Comparison of ENCODE assay signal across 1 cellular context in the genomic region with DNA sequence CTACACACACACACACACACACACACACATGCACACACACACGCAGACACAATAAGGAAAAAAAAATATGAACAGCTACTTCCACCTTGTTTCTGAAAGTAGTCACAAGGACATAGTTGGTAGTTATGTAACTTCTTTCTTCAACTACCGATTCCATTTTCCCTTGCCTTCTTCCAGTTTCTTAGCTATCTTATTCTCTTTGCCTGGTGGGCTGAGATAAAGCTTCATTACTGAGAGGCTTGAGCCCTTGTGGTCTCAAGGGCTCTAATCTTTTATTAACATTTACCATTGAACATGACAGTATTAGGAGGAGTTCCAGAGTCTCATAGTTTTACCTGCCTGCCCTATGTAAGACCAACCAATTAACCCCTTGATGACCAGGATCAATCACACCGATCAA.
TF ChIP-seq lines count a peak whose summit lies in the region.

No MANE protein-coding gene starts in this region.

TF ChIP-seq in K562, 482 proteins besides CTCF, POLR2A, EP300 and RAD21 (continued from another document and continues in another):
- TF ChIP-seq, protein P1, sequence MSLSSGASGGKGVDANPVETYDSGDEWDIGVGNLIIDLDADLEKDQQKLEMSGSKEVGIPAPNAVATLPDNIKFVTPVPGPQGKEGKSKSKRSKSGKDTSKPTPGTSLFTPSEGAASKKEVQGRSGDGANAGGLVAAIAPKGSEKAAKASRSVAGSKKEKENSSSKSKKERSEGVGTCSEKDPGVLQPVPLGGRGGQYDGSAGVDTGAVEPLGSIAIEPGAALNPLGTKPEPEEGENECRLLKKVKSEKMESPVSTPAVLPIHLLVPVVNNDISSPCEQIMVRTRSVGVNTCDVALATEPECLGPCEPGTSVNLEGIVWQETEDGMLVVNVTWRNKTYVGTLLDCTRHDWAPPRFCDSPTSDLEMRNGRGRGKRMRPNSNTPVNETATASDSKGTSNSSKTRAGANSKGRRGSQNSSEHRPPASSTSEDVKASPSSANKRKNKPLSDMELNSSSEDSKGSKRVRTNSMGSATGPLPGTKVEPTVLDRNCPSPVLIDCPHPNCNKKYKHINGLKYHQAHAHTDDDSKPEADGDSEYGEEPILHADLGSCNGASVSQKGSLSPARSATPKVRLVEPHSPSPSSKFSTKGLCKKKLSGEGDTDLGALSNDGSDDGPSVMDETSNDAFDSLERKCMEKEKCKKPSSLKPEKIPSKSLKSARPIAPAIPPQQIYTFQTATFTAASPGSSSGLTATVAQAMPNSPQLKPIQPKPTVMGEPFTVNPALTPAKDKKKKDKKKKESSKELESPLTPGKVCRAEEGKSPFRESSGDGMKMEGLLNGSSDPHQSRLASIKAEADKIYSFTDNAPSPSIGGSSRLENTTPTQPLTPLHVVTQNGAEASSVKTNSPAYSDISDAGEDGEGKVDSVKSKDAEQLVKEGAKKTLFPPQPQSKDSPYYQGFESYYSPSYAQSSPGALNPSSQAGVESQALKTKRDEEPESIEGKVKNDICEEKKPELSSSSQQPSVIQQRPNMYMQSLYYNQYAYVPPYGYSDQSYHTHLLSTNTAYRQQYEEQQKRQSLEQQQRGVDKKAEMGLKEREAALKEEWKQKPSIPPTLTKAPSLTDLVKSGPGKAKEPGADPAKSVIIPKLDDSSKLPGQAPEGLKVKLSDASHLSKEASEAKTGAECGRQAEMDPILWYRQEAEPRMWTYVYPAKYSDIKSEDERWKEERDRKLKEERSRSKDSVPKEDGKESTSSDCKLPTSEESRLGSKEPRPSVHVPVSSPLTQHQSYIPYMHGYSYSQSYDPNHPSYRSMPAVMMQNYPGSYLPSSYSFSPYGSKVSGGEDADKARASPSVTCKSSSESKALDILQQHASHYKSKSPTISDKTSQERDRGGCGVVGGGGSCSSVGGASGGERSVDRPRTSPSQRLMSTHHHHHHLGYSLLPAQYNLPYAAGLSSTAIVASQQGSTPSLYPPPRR (CRISPR knock-in tag; IDR thresholded peaks at IDR 0.05; ENCODE audit: borderline replicate concordance): no peak
- TF ChIP-seq ATF7 (IDR thresholded peaks at IDR 0.05) (0 out of 2 replicates have a peak, but pooled peaks have one; percentile 43), PML (IDR thresholded peaks at IDR 0.05; ENCODE audit: low read length) (peak; percentile 66; the same call in 1 of the 2 replicates), DIDO1 (tag; IDR thresholded peaks at IDR 0.05; ENCODE audit: low read depth) (no peak), HNRNPL (IDR thresholded peaks at IDR 0.05; ENCODE audit: low read depth, low read length) (no peak), ZNF354B (CRISPR knock-in tag; IDR thresholded peaks at IDR 0.05) (no peak), NFIC (IDR thresholded peaks at IDR 0.05) (peak; percentile 49), RCOR1 (IDR thresholded peaks at IDR 0.05; ENCODE audit: borderline replicate concordance in 1 of 2, low read depth in 2 of 2, low read length in 2 of 2) (no peak), ZC3H4 (CRISPR knock-in tag; IDR thresholded peaks at IDR 0.05; ENCODE audit: borderline replicate concordance) (no peak), TCFL5 (CRISPR knock-in tag; conservative IDR thresholded peaks at IDR 0.05) (no peak), ZNF445 (CRISPR knock-in tag; IDR thresholded peaks at IDR 0.05; ENCODE audit: low read depth) (no peak), EGR1 (conservative IDR thresholded peaks at IDR 0.05) (no peak), FOXA1 (IDR thresholded peaks at IDR 0.05; ENCODE audit: borderline replicate concordance) (no peak), ZNF75A (CRISPR knock-in tag; IDR thresholded peaks at IDR 0.05) (no peak), DDX20 (tag; IDR thresholded peaks at IDR 0.05; ENCODE audit: low read depth) (no peak), LEF1 (IDR thresholded peaks at IDR 0.05) (0 out of 2 replicates have a peak, but pooled peaks have one; percentile 61), TAF7 (tag; IDR thresholded peaks at IDR 0.05) (no peak), WHSC1 (IDR thresholded peaks at IDR 0.05; ENCODE audit: low read length) (no peak), CBX1 (IDR thresholded peaks at IDR 0.05; ENCODE audit: low read depth) (no peak), KHSRP (IDR thresholded peaks at IDR 0.05) (no peak), C11orf30 (IDR thresholded peaks at IDR 0.05; ENCODE audit: low read depth) (no peak), ZNF133 (CRISPR knock-in tag; IDR thresholded peaks at IDR 0.05) (no peak), TGIF2 (CRISPR knock-in tag; IDR thresholded peaks at IDR 0.05) (no peak), EWSR1 (IDR thresholded peaks at IDR 0.05; ENCODE audit: borderline replicate concordance, low read depth, partially characterized antibody) (no peak), HMG20B (CRISPR knock-in tag; IDR thresholded peaks at IDR 0.05) (no peak), ZNF24 (IDR thresholded peaks at IDR 0.05) (no peak), ZNF41 (CRISPR knock-in tag; conservative IDR thresholded peaks at IDR 0.05) (no peak), FOXJ3 (CRISPR knock-in tag; IDR thresholded peaks at IDR 0.05) (no peak), ZNF165 (CRISPR knock-in tag; IDR thresholded peaks at IDR 0.05; ENCODE audit: borderline replicate concordance) (no peak), ZBTB8A (IDR thresholded peaks at IDR 0.05; ENCODE audit: partially characterized antibody) (no peak), ZNF717 (CRISPR knock-in tag; IDR thresholded peaks at IDR 0.05) (no peak)
- TF ChIP-seq, protein P2, sequence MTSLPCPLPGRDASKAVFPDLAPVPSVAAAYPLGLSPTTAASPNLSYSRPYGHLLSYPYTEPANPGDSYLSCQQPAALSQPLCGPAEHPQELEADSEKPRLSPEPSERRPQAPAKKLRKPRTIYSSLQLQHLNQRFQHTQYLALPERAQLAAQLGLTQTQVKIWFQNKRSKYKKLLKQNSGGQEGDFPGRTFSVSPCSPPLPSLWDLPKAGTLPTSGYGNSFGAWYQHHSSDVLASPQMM (CRISPR knock-in tag; IDR thresholded peaks at IDR 0.05): no peak
- TF ChIP-seq, protein P3, sequence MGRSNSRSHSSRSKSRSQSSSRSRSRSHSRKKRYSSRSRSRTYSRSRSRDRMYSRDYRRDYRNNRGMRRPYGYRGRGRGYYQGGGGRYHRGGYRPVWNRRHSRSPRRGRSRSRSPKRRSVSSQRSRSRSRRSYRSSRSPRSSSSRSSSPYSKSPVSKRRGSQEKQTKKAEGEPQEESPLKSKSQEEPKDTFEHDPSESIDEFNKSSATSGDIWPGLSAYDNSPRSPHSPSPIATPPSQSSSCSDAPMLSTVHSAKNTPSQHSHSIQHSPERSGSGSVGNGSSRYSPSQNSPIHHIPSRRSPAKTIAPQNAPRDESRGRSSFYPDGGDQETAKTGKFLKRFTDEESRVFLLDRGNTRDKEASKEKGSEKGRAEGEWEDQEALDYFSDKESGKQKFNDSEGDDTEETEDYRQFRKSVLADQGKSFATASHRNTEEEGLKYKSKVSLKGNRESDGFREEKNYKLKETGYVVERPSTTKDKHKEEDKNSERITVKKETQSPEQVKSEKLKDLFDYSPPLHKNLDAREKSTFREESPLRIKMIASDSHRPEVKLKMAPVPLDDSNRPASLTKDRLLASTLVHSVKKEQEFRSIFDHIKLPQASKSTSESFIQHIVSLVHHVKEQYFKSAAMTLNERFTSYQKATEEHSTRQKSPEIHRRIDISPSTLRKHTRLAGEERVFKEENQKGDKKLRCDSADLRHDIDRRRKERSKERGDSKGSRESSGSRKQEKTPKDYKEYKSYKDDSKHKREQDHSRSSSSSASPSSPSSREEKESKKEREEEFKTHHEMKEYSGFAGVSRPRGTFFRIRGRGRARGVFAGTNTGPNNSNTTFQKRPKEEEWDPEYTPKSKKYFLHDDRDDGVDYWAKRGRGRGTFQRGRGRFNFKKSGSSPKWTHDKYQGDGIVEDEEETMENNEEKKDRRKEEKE (IDR thresholded peaks at IDR 0.05; ENCODE audit: borderline replicate concordance in 1 of 2, control insufficient read depth in 1 of 2, low read depth in 2 of 2, low read length in 1 of 2): no peak
- TF ChIP-seq, protein P4, sequence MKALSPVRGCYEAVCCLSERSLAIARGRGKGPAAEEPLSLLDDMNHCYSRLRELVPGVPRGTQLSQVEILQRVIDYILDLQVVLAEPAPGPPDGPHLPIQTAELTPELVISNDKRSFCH (CRISPR knock-in tag; IDR thresholded peaks at IDR 0.05): no peak
- TF ChIP-seq, protein P4 (tag; IDR thresholded peaks at IDR 0.05): no peak
- TF ChIP-seq, protein P5, sequence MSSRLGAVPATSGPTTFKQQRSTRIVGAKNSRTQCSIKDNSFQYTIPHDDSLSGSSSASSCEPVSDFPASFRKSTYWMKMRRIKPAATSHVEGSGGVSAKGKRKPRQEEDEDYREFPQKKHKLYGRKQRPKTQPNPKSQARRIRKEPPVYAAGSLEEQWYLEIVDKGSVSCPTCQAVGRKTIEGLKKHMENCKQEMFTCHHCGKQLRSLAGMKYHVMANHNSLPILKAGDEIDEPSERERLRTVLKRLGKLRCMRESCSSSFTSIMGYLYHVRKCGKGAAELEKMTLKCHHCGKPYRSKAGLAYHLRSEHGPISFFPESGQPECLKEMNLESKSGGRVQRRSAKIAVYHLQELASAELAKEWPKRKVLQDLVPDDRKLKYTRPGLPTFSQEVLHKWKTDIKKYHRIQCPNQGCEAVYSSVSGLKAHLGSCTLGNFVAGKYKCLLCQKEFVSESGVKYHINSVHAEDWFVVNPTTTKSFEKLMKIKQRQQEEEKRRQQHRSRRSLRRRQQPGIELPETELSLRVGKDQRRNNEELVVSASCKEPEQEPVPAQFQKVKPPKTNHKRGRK (tag; IDR thresholded peaks at IDR 0.05): no peak
- TF ChIP-seq, protein P6, sequence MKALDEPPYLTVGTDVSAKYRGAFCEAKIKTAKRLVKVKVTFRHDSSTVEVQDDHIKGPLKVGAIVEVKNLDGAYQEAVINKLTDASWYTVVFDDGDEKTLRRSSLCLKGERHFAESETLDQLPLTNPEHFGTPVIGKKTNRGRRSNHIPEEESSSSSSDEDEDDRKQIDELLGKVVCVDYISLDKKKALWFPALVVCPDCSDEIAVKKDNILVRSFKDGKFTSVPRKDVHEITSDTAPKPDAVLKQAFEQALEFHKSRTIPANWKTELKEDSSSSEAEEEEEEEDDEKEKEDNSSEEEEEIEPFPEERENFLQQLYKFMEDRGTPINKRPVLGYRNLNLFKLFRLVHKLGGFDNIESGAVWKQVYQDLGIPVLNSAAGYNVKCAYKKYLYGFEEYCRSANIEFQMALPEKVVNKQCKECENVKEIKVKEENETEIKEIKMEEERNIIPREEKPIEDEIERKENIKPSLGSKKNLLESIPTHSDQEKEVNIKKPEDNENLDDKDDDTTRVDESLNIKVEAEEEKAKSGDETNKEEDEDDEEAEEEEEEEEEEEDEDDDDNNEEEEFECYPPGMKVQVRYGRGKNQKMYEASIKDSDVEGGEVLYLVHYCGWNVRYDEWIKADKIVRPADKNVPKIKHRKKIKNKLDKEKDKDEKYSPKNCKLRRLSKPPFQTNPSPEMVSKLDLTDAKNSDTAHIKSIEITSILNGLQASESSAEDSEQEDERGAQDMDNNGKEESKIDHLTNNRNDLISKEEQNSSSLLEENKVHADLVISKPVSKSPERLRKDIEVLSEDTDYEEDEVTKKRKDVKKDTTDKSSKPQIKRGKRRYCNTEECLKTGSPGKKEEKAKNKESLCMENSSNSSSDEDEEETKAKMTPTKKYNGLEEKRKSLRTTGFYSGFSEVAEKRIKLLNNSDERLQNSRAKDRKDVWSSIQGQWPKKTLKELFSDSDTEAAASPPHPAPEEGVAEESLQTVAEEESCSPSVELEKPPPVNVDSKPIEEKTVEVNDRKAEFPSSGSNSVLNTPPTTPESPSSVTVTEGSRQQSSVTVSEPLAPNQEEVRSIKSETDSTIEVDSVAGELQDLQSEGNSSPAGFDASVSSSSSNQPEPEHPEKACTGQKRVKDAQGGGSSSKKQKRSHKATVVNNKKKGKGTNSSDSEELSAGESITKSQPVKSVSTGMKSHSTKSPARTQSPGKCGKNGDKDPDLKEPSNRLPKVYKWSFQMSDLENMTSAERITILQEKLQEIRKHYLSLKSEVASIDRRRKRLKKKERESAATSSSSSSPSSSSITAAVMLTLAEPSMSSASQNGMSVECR (CRISPR knock-in tag; IDR thresholded peaks at IDR 0.05): no peak
- TF ChIP-seq, protein P7, sequence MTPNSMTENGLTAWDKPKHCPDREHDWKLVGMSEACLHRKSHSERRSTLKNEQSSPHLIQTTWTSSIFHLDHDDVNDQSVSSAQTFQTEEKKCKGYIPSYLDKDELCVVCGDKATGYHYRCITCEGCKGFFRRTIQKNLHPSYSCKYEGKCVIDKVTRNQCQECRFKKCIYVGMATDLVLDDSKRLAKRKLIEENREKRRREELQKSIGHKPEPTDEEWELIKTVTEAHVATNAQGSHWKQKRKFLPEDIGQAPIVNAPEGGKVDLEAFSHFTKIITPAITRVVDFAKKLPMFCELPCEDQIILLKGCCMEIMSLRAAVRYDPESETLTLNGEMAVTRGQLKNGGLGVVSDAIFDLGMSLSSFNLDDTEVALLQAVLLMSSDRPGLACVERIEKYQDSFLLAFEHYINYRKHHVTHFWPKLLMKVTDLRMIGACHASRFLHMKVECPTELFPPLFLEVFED (CRISPR knock-in tag; conservative IDR thresholded peaks at IDR 0.05): no peak
- TF ChIP-seq, protein P8, sequence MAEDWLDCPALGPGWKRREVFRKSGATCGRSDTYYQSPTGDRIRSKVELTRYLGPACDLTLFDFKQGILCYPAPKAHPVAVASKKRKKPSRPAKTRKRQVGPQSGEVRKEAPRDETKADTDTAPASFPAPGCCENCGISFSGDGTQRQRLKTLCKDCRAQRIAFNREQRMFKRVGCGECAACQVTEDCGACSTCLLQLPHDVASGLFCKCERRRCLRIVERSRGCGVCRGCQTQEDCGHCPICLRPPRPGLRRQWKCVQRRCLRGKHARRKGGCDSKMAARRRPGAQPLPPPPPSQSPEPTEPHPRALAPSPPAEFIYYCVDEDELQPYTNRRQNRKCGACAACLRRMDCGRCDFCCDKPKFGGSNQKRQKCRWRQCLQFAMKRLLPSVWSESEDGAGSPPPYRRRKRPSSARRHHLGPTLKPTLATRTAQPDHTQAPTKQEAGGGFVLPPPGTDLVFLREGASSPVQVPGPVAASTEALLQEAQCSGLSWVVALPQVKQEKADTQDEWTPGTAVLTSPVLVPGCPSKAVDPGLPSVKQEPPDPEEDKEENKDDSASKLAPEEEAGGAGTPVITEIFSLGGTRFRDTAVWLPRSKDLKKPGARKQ (CRISPR knock-in tag; IDR thresholded peaks at IDR 0.05): no peak
- TF ChIP-seq, protein P9, sequence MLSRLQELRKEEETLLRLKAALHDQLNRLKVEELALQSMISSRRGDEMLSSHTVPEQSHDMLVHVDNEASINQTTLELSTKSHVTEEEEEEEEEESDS (CRISPR knock-in tag; IDR thresholded peaks at IDR 0.05): no peak
- TF ChIP-seq, protein P10, sequence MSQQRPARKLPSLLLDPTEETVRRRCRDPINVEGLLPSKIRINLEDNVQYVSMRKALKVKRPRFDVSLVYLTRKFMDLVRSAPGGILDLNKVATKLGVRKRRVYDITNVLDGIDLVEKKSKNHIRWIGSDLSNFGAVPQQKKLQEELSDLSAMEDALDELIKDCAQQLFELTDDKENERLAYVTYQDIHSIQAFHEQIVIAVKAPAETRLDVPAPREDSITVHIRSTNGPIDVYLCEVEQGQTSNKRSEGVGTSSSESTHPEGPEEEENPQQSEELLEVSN (IDR thresholded peaks at IDR 0.05; ENCODE audit: borderline replicate concordance in 1 of 2, extremely low read depth in 1 of 2, insufficient read depth in 1 of 2, insufficient read length in 1 of 2, low read depth in 1 of 2, low read length in 1 of 2, poor library complexity in 1 of 2, severe bottlenecking in 1 of 2): no peak
